In the genomic region with DNA sequence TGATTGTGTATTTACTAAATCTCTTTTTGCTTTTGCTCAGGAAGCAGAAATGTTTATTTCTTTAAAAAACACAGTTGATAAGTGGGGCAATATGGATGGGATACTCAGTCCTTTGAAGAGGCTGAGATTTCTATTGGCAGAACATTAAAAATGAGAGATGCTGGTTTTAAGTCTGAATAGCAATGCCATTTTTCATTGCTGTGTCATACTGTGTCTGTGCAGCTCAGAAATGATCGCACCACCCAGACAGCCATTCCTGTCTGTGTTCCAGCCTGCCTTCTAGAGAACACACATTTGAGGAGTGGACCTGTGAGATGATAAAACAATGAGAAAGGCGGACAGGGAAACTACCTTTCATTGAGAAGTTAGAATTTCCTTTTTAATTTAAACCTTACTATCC, we compare ENCODE assay signal across 26 cellular contexts.
A peak's percentile ranks its signal among the peaks of the same experiment; 100 is the strongest.
DNase-seq lines count a peak whose midpoint lies in the region; TF ChIP-seq lines count a peak whose summit lies in the region.
"Had no signal": no experiment of that assay in that cellular context is flagged by ENCODE, and none has a peak within 500 bp of the region (broad histone marks: within the 10 kb centered on the region; RNA-seq: fewer than 3 reads in every experiment).

No MANE protein-coding gene starts in this region.

- no peaks in the 10 kb centered on the region for H3K79me2 ChIP-seq in fibroblast of lung (ENCODE audit: control insufficient read depth, insufficient read depth, low read length)
- H3K79me2 ChIP-seq: parathyroid adenoma had no signal

- no peak for TF ChIP-seq CTCF in fibroblast of lung (conservative IDR thresholded peaks at IDR 0.05 in 1 of 2, IDR thresholded peaks at IDR 0.05 in 1 of 2; ENCODE audit: low read depth in 1 of 2, low read length in 2 of 2)

- no peaks in the 10 kb centered on the region for H4K20me1 ChIP-seq in fibroblast of lung (ENCODE audit: control insufficient read depth, extremely low read depth, insufficient read depth, low read length)

- no peaks in the 10 kb centered on the region for H3K36me3 ChIP-seq in fibroblast of lung (ENCODE audit: control insufficient read depth, insufficient read depth, low read length)
- no peaks in the 10 kb centered on the region for H3K36me3 ChIP-seq in SJCRH30
- H3K36me3 ChIP-seq: lower lobe of right lung, right atrium auricular region, uterus had no signal

- no peak overlapping the region for H2AFZ ChIP-seq in fibroblast of lung (ENCODE audit: low read length)
- H2AFZ ChIP-seq: parathyroid adenoma had no signal

- H3K4me2 ChIP-seq in fibroblast of lung (ENCODE audit: extremely low read depth, insufficient read depth, low read length) = no peak overlapping the region

- H3K4me3 ChIP-seq in fibroblast of lung (replicated peaks in 1 of 4; ENCODE audit: control extremely low read depth in 1 of 4, insufficient read depth in 1 of 4, low read depth in 3 of 4, low read length in 4 of 4) (no peak overlapping the region), SJCRH30 (no peak overlapping the region)
- H3K4me3 ChIP-seq: lower lobe of right lung, mucosa of descending colon, right atrium auricular region, testis, uterus had no signal

- H3K27me3 ChIP-seq in fibroblast of lung (ENCODE audit: control insufficient read depth, insufficient read depth, low read length) (no peaks in the 10 kb centered on the region), SJCRH30 (peaks cover 3% of the 10 kb centered on the region; the same call in 1 of the 2 replicates)
- H3K27me3 ChIP-seq: right atrium auricular region, testis, uterus had no signal

- H3K9me3 ChIP-seq in fibroblast of lung (ENCODE audit: control insufficient read depth, insufficient read depth, low read depth, low read length) = no peaks in the 10 kb centered on the region
- H3K9me3 ChIP-seq in SJCRH30 (replicated peaks) = no peaks in the 10 kb centered on the region
- H3K9me3 ChIP-seq: lower lobe of right lung, mucosa of descending colon, right atrium auricular region, testis, uterus had no signal

- DNase-seq in ELR (ENCODE audit: low read depth) (peak; percentile 65), RPMI7951 (ENCODE audit: low read depth) (peak; percentile 15), fibroblast of lung (ENCODE audit: low read depth in 2 of 2) (peak in 1 of 2 donors; percentile 83), stromal cell of bone marrow (ENCODE audit: low read depth) (peak; percentile 34), SJCRH30 (no peak), globus pallidus (ENCODE audit: low spot score) (no peak), cerebellum (ENCODE audit: low spot score) (no peak)
- DNase-seq: aorta; CD8-positive, alpha-beta T cell; cerebellar nuclear complex; effector CD8-positive, alpha-beta T cell; erythroblast; lower lobe of right lung; mucosa of descending colon; NCI-H1105; NCI-H2029; NCI-H2227 treated with DMSO at 0.1 percent for 48 hours; NCI-H748 treated with DMSO at 0.1 percent for 48 hours; nephron progenitor cell; stimulated activated CD4-positive, alpha-beta T cell treated with anti-CD3 and anti-CD28 coated beads, Interleukin-4, amount 100 ng/mL, for 4 hours; stimulated activated naive CD4-positive, alpha-beta T cell; T-helper 9 cell; testis; uterus had no signal

- no peak overlapping the region for H3K9ac ChIP-seq in fibroblast of lung (ENCODE audit: insufficient read depth, low read length)
- H3K9ac ChIP-seq: parathyroid adenoma had no signal

- H3K4me1 ChIP-seq in fibroblast of lung (ENCODE audit: control insufficient read depth, extremely low read depth, insufficient read depth, low read length) (peaks cover 18% of the 10 kb centered on the region), SJCRH30 (no peaks in the 10 kb centered on the region)
- H3K4me1 ChIP-seq: parathyroid adenoma, uterus had no signal

- H3K27ac ChIP-seq in fibroblast of lung (ENCODE audit: insufficient read depth, low read length) (peak overlapping the region; percentile 30), SJCRH30 (no peak overlapping the region)
- H3K27ac ChIP-seq: lower lobe of right lung, parathyroid adenoma, right atrium auricular region, testis, uterus had no signal

Comparison
In these comparisons a context has a peak if more than half of its experiments do, and no peak if none do; other contexts are left out.
1. DNase-seq: peak in ELR (single experiment), RPMI7951 (single experiment) and stromal cell of bone marrow (single experiment); none in SJCRH30 (0 of 2), globus pallidus (single experiment) and cerebellum (single experiment).